Comparison of ENCODE assay signal across 8 cellular contexts in genomic region chr19:38877781-38878574, GRCh38. TPM values are rescaled to one million over a fixed set of nuclear protein-coding genes. Genes with fewer than 3 reads are reported as not detected.
A peak's percentile ranks its signal among the peaks of the same experiment; 100 is the strongest.
DNase-seq lines count a peak whose midpoint lies in the region; ATAC-seq and TF ChIP-seq lines count a peak whose summit lies in the region.

A gene with protein sequence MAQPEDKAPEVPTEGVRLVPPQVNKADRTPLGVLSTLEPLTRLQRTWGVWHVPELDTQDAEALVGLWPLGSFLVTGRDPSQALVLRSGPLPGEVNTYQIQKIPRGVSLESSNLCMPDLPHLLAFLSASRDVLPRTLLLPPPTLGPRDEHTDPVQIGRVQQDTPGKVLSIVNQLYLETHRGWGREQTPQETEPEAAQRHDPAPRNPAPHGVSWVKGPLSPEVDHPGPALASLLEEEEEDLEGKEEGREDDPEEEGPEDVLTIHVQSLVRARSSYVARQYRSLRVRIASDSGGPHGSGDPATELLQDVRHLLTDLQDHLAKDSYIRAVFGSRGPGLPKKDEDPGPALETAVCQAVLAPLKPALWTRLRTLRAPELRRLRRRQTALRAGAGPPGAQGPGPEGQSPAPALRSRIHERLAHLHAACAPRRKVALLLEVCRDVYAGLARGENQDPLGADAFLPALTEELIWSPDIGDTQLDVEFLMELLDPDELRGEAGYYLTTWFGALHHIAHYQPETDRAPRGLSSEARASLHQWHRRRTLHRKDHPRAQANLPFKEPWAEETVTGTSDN (minus strand): TSS chr19:38878275. CDS start chr19:38876742, 1,533 bp downstream.

- H3K27ac ChIP-seq in WERI-Rb-1 (peak within 1 kb of the TSS; percentile 78), upper lobe of left lung (peak within 1 kb of the TSS; percentile 55 to 89 (median 86))

- no peaks in the 10 kb centered on the region for H3K27me3 Mint-ChIP-seq in dendritic cell treated with granulocyte-macrophage colony-stimulating factor and Interleukin-4, amounts not matched to agents 40 ng/mL and 50 ng/mL, for 4 days
- no peaks in the 10 kb centered on the region for H3K27me3 Mint-ChIP-seq in natural killer cell treated with Interleukin-12 subunit alpha and Interleukin-12 subunit beta and Interleukin-15 and Interleukin-18, amount 100 ng/mL, for 72 hours

- peaks cover 19% of the 10 kb centered on the region for H3K4me1 Mint-ChIP-seq in dendritic cell treated with granulocyte-macrophage colony-stimulating factor and Interleukin-4, amounts not matched to agents 40 ng/mL and 50 ng/mL, for 4 days (ENCODE audit: low read depth)
- H3K4me1 Mint-ChIP-seq in natural killer cell treated with Interleukin-12 subunit alpha and Interleukin-12 subunit beta and Interleukin-15 and Interleukin-18, amount 100 ng/mL, for 72 hours (ENCODE audit: low read depth in 2 of 2) = peaks cover 20 to 23% of the 10 kb centered on the region in 2 donors

- TF ChIP-seq CTCF in GM20000 (IDR thresholded peaks at IDR 0.05; ENCODE audit: extremely low read depth, missing control alignments) = no peak
- TF ChIP-seq CTCF in WERI-Rb-1 (IDR thresholded peaks at IDR 0.05; ENCODE audit: low read depth, low read length) = no peak
- TF ChIP-seq CTCF in upper lobe of left lung (IDR thresholded peaks at IDR 0.05) = peak in 1 of 6 experiments; percentile 4

- peak; percentile 85 to 90 for ATAC-seq in natural killer cell treated with Interleukin-12 subunit alpha and Interleukin-12 subunit beta and Interleukin-15 and Interleukin-18, amount 100 ng/mL, for 72 hours
- ATAC-seq in upper lobe of left lung (ENCODE audit: low FRiP score in 2 of 2) = peak; percentile 64 to 68
- ATAC-seq in GM18873 (IDR thresholded peaks at IDR 0.05; ENCODE audit: low FRiP score, unreplicated experiment) = no peak

- TF ChIP-seq EP300 in upper lobe of left lung (IDR thresholded peaks at IDR 0.05) = no peak

- DNase-seq in GM20000 (ENCODE audit: low spot score) = peak; percentile 87
- DNase-seq in NCI-H2081 treated with DMSO at 0.1 percent for 48 hours (lab: John Stamatoyannopoulos, UW) = peak; percentile 93
- DNase-seq in WERI-Rb-1 = peak; percentile 55
- DNase-seq in natural killer cell treated with Interleukin-12 subunit alpha and Interleukin-12 subunit beta and Interleukin-15 and Interleukin-18, amount 100 ng/mL, for 72 hours (ENCODE audit: low spot score) = peak; percentile 72
- peak in 1 of 2 donors; percentile 65 for DNase-seq in upper lobe of left lung
- DNase-seq in KG1 (lab: John Stamatoyannopoulos, UW) = no peak

- H3K4me3 Mint-ChIP-seq in dendritic cell treated with granulocyte-macrophage colony-stimulating factor and Interleukin-4, amounts not matched to agents 40 ng/mL and 50 ng/mL, for 4 days = no peak within 1 kb of the TSS
- H3K4me3 Mint-ChIP-seq in natural killer cell treated with Interleukin-12 subunit alpha and Interleukin-12 subunit beta and Interleukin-15 and Interleukin-18, amount 100 ng/mL, for 72 hours = peak within 1 kb of the TSS; percentile 82

- peaks cover 16 to 19% (median 16%) of the 10 kb centered on the region in 4 donors for H3K4me1 ChIP-seq in upper lobe of left lung

- H3K27ac Mint-ChIP-seq in dendritic cell treated with granulocyte-macrophage colony-stimulating factor and Interleukin-4, amounts not matched to agents 40 ng/mL and 50 ng/mL, for 4 days = peak within 1 kb of the TSS; percentile 73
- peak within 1 kb of the TSS; percentile 98 for H3K27ac Mint-ChIP-seq in natural killer cell treated with Interleukin-12 subunit alpha and Interleukin-12 subunit beta and Interleukin-15 and Interleukin-18, amount 100 ng/mL, for 72 hours

- H3K36me3 ChIP-seq in WERI-Rb-1 = no peaks in the 10 kb centered on the region
- H3K36me3 ChIP-seq in upper lobe of left lung = peaks cover 0 to 43% (median 28%) of the 10 kb centered on the region in 4 donors

- H3K9me3 Mint-ChIP-seq in dendritic cell treated with granulocyte-macrophage colony-stimulating factor and Interleukin-4, amounts not matched to agents 40 ng/mL and 50 ng/mL, for 4 days = no peaks in the 10 kb centered on the region
- H3K9me3 Mint-ChIP-seq in natural killer cell treated with Interleukin-12 subunit alpha and Interleukin-12 subunit beta and Interleukin-15 and Interleukin-18, amount 100 ng/mL, for 72 hours = no peaks in the 10 kb centered on the region

- WGBS in upper lobe of left lung, 2 donors = 22 to 24% methylated on average over 11 of the region's 11 CpGs

- H3K4me3 ChIP-seq in WERI-Rb-1 (ENCODE audit: low read depth, low read length) (no peak within 1 kb of the TSS), upper lobe of left lung (peak within 1 kb of the TSS in 2 of 4 donors; percentile 34 to 40)

- peak in 1 of 4 donors; percentile 37 for TF ChIP-seq POLR2A in upper lobe of left lung (IDR thresholded peaks at IDR 0.05)

- peaks cover 46% of the 10 kb centered on the region for H3K36me3 Mint-ChIP-seq in dendritic cell treated with granulocyte-macrophage colony-stimulating factor and Interleukin-4, amounts not matched to agents 40 ng/mL and 50 ng/mL, for 4 days (ENCODE audit: low read depth)
- H3K36me3 Mint-ChIP-seq in natural killer cell treated with Interleukin-12 subunit alpha and Interleukin-12 subunit beta and Interleukin-15 and Interleukin-18, amount 100 ng/mL, for 72 hours = no peaks in the 10 kb centered on the region

- intact Hi-C loops in dendritic cell treated with granulocyte-macrophage colony-stimulating factor and Interleukin-4, amounts not matched to agents 40 ng/mL and 50 ng/mL, for 4 days (cut with micrococcal nuclease) = no loop called here

- H3K27me3 ChIP-seq in WERI-Rb-1 (ENCODE audit: insufficient read depth, low read depth, severe bottlenecking) = no peaks in the 10 kb centered on the region
- H3K27me3 ChIP-seq in upper lobe of left lung = no peaks in the 10 kb centered on the region

- H3K9me3 ChIP-seq in WERI-Rb-1 (ENCODE audit: severe bottlenecking) (no peaks in the 10 kb centered on the region), upper lobe of left lung (no peaks in the 10 kb centered on the region)

RNA-seq across cellular contexts. Expression of the gene that starts here (rescaled TPM):
- total RNA-seq in natural killer cell treated with Interleukin-12 subunit alpha and Interleukin-12 subunit beta and Interleukin-15 and Interleukin-18, amount 100 ng/mL, for 72 hours = 10 to 100 TPM; 58.1 to 63.8 TPM
- 10 to 100 TPM in 5 of 6 donors, 1 to 10 TPM in 1; 8.7 to 23.1 (median 13.2) TPM for total RNA-seq in upper lobe of left lung
